1 cellular context compared by ENCODE assay signal in genomic region chr6:132082421-132082820, GRCh38.
TF ChIP-seq lines count a peak whose summit lies in the region.

No MANE protein-coding gene starts in this region.

TF ChIP-seq in IMR-90, 13 proteins besides CTCF, POLR2A, EP300 and RAD21 (continued from another document):
- TF ChIP-seq RCOR1 (IDR thresholded peaks at IDR 0.05; ENCODE audit: insufficient replicate concordance, low read length) (no peak), CHD1 (IDR thresholded peaks at IDR 0.05; ENCODE audit: low read depth, low read length) (no peak), MAZ (IDR thresholded peaks at IDR 0.05; ENCODE audit: borderline replicate concordance, low read depth, low read length) (no peak), BHLHE40 (IDR thresholded peaks at IDR 0.05; ENCODE audit: low read depth, low read length) (no peak), RFX5 (IDR thresholded peaks at IDR 0.05; ENCODE audit: low read depth, low read length) (no peak), NFE2L2 (IDR thresholded peaks at IDR 0.05; ENCODE audit: low read depth, low read length) (no peak), FOS (IDR thresholded peaks at IDR 0.05; ENCODE audit: low read depth, low read length) (no peak), MXI1 (IDR thresholded peaks at IDR 0.05; ENCODE audit: borderline replicate concordance, low read depth, low read length) (no peak), CEBPB (IDR thresholded peaks at IDR 0.05; ENCODE audit: low read depth, low read length) (no peak)
TF ChIP-seq in IMR-90: peak in this region for 0.
